ENCODE assay signal across 21 cellular contexts in genomic region chr2:46010223-46010924, GRCh38.
"Had no signal": no experiment of that assay in that cellular context is flagged by ENCODE, and none has a peak within 500 bp of the region (broad histone marks: within the 10 kb centered on the region; RNA-seq: fewer than 3 reads in every experiment).

No MANE protein-coding gene starts in this region.

- H3K27me3 Mint-ChIP-seq: activated B cell treated with CpG ODN at 0.5 μM for 24 hours; activated CD4-positive, alpha-beta memory T cell treated with anti-CD3 and anti-CD28 coated beads for 36 hours; activated CD4-positive, alpha-beta T cell treated with anti-CD3 and anti-CD28 coated beads, Interleukin-2, amount 10 ng/mL, durations not matched to agents 24 days and 14 days; activated naive CD8-positive, alpha-beta T cell; activated T-helper 17 cell treated with anti-CD3 and anti-CD28 coated beads, Interleukin-2, amount 50 U/mL, for 72 hours; T-cell had no signal

- H3K4me1 Mint-ChIP-seq: activated B cell treated with CpG ODN at 0.5 μM for 24 hours; activated T-helper 17 cell treated with anti-CD3 and anti-CD28 coated beads, Interleukin-2, amount 50 U/mL, for 72 hours; T-cell had no signal

- H3K27ac ChIP-seq: brain microvascular endothelial cell, cardiac muscle cell had no signal

- H3K9me3 Mint-ChIP-seq: activated B cell treated with CpG ODN at 0.5 μM for 24 hours; activated CD4-positive, alpha-beta memory T cell treated with anti-CD3 and anti-CD28 coated beads for 36 hours; activated CD4-positive, alpha-beta T cell treated with anti-CD3 and anti-CD28 coated beads, Interleukin-2, amount 10 ng/mL, durations not matched to agents 24 days and 14 days; activated naive CD4-positive, alpha-beta T cell treated with anti-CD3 and anti-CD28 coated beads for 36 hours; activated T-helper 17 cell treated with anti-CD3 and anti-CD28 coated beads, Interleukin-2, amount 50 U/mL, for 72 hours; T-cell had no signal

- DNase-seq: activated B cell treated with CpG ODN at 0.5 μM for 24 hours; activated CD4-positive, alpha-beta memory T cell treated with anti-CD3 and anti-CD28 coated beads for 36 hours; activated CD4-positive, alpha-beta T cell treated with anti-CD3 and anti-CD28 coated beads for 1 hour; activated CD4-positive, alpha-beta T cell treated with anti-CD3 and anti-CD28 coated beads, Interleukin-2, amount 10 ng/mL, durations not matched to agents 24 days and 14 days; activated gamma-delta T cell; activated naive CD4-positive, alpha-beta T cell treated with anti-CD3 and anti-CD28 coated beads for 36 hours; activated T-cell treated with anti-CD3 and anti-CD28 coated beads for 4 hours; activated T-cell treated with anti-CD3 and anti-CD28 coated beads, Interleukin-2, amount 50 U/mL, for 48 hours; amygdala; brain microvascular endothelial cell; cerebellar nuclear complex; NCI-H1048; NCI-H146; NCI-H187 treated with DMSO at 0.1 percent for 48 hours; NCI-H446 treated with DMSO at 0.1 percent for 48 hours; NK-92 treated with Interleukin-12 subunit alpha and Interleukin-12 subunit beta, amount 100 ng/mL, for 24 hours; T-cell; T1000 had no signal

- H3K4me3 ChIP-seq: cardiac muscle cell had no signal

- H3K27ac Mint-ChIP-seq: activated B cell treated with CpG ODN at 0.5 μM for 24 hours; activated CD4-positive, alpha-beta memory T cell treated with anti-CD3 and anti-CD28 coated beads for 36 hours; activated CD4-positive, alpha-beta T cell treated with anti-CD3 and anti-CD28 coated beads, Interleukin-2, amount 10 ng/mL, durations not matched to agents 24 days and 14 days; activated naive CD4-positive, alpha-beta T cell treated with anti-CD3 and anti-CD28 coated beads for 36 hours; activated naive CD8-positive, alpha-beta T cell; activated T-helper 17 cell treated with anti-CD3 and anti-CD28 coated beads, Interleukin-2, amount 50 U/mL, for 72 hours; T-cell had no signal

- H3K4me3 Mint-ChIP-seq: activated B cell treated with CpG ODN at 0.5 μM for 24 hours; activated CD4-positive, alpha-beta memory T cell treated with anti-CD3 and anti-CD28 coated beads for 36 hours; activated CD4-positive, alpha-beta T cell treated with anti-CD3 and anti-CD28 coated beads, Interleukin-2, amount 10 ng/mL, durations not matched to agents 24 days and 14 days; activated naive CD4-positive, alpha-beta T cell treated with anti-CD3 and anti-CD28 coated beads for 36 hours; activated naive CD8-positive, alpha-beta T cell; activated T-helper 17 cell treated with anti-CD3 and anti-CD28 coated beads, Interleukin-2, amount 50 U/mL, for 72 hours; T-cell had no signal

- H3K27me3 ChIP-seq: brain microvascular endothelial cell, cardiac muscle cell had no signal

- H3K36me3 ChIP-seq: brain microvascular endothelial cell had no signal
